8 cellular contexts compared by ENCODE assay signal in the genomic region with DNA sequence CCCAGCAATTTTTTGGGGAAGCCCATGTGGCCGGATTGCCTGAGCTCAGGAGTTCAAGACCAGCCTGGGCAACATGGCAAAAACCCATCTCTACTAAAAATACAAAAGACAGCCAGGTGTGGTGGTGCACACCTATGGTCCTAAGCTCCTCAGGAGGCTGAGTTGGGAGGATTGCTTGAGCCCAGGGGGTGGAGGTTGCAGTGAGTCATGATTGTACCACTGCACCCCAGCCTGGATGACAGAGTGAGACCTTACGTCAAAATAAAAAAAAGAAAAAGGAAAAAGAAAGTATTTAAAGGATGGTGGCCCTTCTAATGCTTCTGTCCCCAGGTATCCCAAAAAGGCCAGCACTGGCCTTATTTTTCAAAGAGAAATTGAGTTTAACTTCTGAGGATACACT. TPM values are rescaled to one million over a fixed set of nuclear protein-coding genes. Genes with fewer than 3 reads are reported as not detected.
DNase-seq lines count a peak whose midpoint lies in the region; ATAC-seq, FAIRE-seq and TF ChIP-seq lines count a peak whose summit lies in the region.
"Had no signal": no experiment of that assay in that cellular context is flagged by ENCODE, and none has a peak within 500 bp of the region (broad histone marks: within the 10 kb centered on the region; RNA-seq: fewer than 3 reads in every experiment).

No MANE protein-coding gene starts in this region.

- in situ Hi-C loops in K562 (cut with MboI): no loop called here

- H3K4me1 ChIP-seq in NT2/D1 (ENCODE audit: insufficient read depth, insufficient read length) (peaks cover 23% of the 10 kb centered on the region), K562 (replicated peaks in 1 of 2; ENCODE audit: control insufficient read depth in 2 of 2, insufficient read depth in 2 of 2, low read length in 2 of 2) (peaks cover 18 to 36% of the 10 kb centered on the region in 2 experiments), neutrophil (ENCODE audit: control insufficient read depth in 1 of 2, insufficient read depth in 1 of 2, low read depth in 1 of 2, low read length in 1 of 2) (peaks cover 58 to 63% of the 10 kb centered on the region in 2 experiments), BE2C (no peaks in the 10 kb centered on the region)

- H3K9me3 ChIP-seq in NT2/D1 (ENCODE audit: insufficient read depth, low read length): no peaks in the 10 kb centered on the region
- H3K9me3 ChIP-seq in K562 (replicated peaks; ENCODE audit: control insufficient read depth, insufficient read depth, low read depth, low read length): no peaks in the 10 kb centered on the region
- no peaks in the 10 kb centered on the region for H3K9me3 ChIP-seq in neutrophil
- H3K9me3 ChIP-seq in BE2C: no peaks in the 10 kb centered on the region

- H3K9me1 ChIP-seq in K562 (ENCODE audit: control insufficient read depth, insufficient read depth, low read length): no peaks in the 10 kb centered on the region

- no peaks in the 10 kb centered on the region for H3K79me2 ChIP-seq in K562 (ENCODE audit: control insufficient read depth, insufficient read depth, low read length)

- DNase-seq in NT2/D1 (ENCODE audit: low read depth, low spot score) (no peak), K562 (ENCODE audit: extremely low read depth in 1 of 4, low spot score in 3 of 4) (no peak), BE2C (no peak), mucosa of gallbladder (ENCODE audit: low spot score) (no peak), NCI-H2227 (lab: John Stamatoyannopoulos, UW; ENCODE audit: unreplicated experiment) (no peak)
- DNase-seq: stimulated activated CD4-positive, alpha-beta T cell treated with anti-CD3 and anti-CD28 coated beads, Interleukin-12 subunit alpha, Interleukin-12 subunit beta, amount 100 ng/mL, for 4 hours had no signal

- no peak overlapping the region for H3K4me2 ChIP-seq in K562 (ENCODE audit: insufficient read depth, low read length)

- intact Hi-C loops in K562 (cut with micrococcal nuclease): loop anchor here (10.0 kb wide), 1 partner anchor 603 kb away; no protein-coding TSS in a partner anchor

- TF ChIP-seq CTCF in K562 (IDR thresholded peaks at IDR 0.05 in 2 of 3, conservative IDR thresholded peaks at IDR 0.05 in 1 of 3; ENCODE audit: insufficient read depth in 2 of 3, low read depth in 1 of 3, low read length in 3 of 3): no peak
- no peak for TF ChIP-seq CTCF in neutrophil (IDR thresholded peaks at IDR 0.05)
- no peak for TF ChIP-seq CTCF in BE2C (IDR thresholded peaks at IDR 0.05; ENCODE audit: low read depth, low read length)

- H3K9ac ChIP-seq in NT2/D1 (ENCODE audit: insufficient read length, low read depth) (peak overlapping the region; percentile 1), K562 (ENCODE audit: insufficient read depth in 1 of 2, low read depth in 2 of 2, low read length in 2 of 2) (no peak overlapping the region)

- peaks cover 5% of the 10 kb centered on the region for H3K27me3 ChIP-seq in NT2/D1 (ENCODE audit: insufficient read depth, insufficient read length)
- peaks cover 8 to 24% of the 10 kb centered on the region in 2 experiments; a peak in 4 of 5 replicates for H3K27me3 ChIP-seq in K562 (ENCODE audit: control insufficient read depth in 2 of 2, insufficient read depth in 2 of 2, low read length in 2 of 2)
- H3K27me3 ChIP-seq in neutrophil: no peaks in the 10 kb centered on the region
- H3K27me3 ChIP-seq in BE2C: peaks cover 61% of the 10 kb centered on the region

- no peak for ATAC-seq in K562

- no peak for TF ChIP-seq EP300 in K562 (IDR thresholded peaks at IDR 0.05; ENCODE audit: low read length)

- WGBS in K562 (ENCODE audit: insufficient coverage, low coverage, missing lambda C conversion rate): 64% methylated on average over 2 of the region's 2 CpGs

- H4K20me1 ChIP-seq in K562 (replicated peaks; ENCODE audit: control insufficient read depth, insufficient read depth, low read length): no peaks in the 10 kb centered on the region

- no peak overlapping the region for H2AFZ ChIP-seq in K562 (ENCODE audit: low read depth, low read length)

- TF ChIP-seq POLR2A in K562 (conservative IDR thresholded peaks at IDR 0.05): no peak

- TSS peak; percentile 51 for BruUV-seq in K562 (replicated peaks; lab: Mats Ljungman, UMichigan)

- no peak for FAIRE-seq in K562 (lab: Jason Lieb, UNC)

- H3K27ac ChIP-seq in K562 (ENCODE audit: extremely low read depth, low read depth, low read length): no peak overlapping the region
- peak overlapping the region; percentile 71 for H3K27ac ChIP-seq in neutrophil

- H3K4me3 ChIP-seq in GM08714 (ENCODE audit: low read length) (peak overlapping the region; percentile 70; the same call in 1 of the 2 replicates), NT2/D1 (ENCODE audit: insufficient read length, low read depth) (no peak overlapping the region), K562 (no peak overlapping the region), neutrophil (ENCODE audit: low read depth in 1 of 2, low read length in 1 of 2) (no peak overlapping the region), BE2C (ENCODE audit: low read depth, low read length) (no peak overlapping the region)

- CTCF ChIA-PET in K562 (lab: Yijun Ruan, JAX; ENCODE audit: low intra/inter-chr PET ratio): no interaction called here

- POLR2A ChIA-PET in K562 (lab: Yijun Ruan, JAX): interaction anchor here (1.1 kb wide), 1 partner anchor 68 kb away, joined by 4 read pairs; no protein-coding TSS in a partner anchor

- TF ChIP-seq RAD21 in K562 (CRISPR knock-in tag; conservative IDR thresholded peaks at IDR 0.05 in 1 of 2, IDR thresholded peaks at IDR 0.05 in 1 of 2): no peak

- H3K36me3 ChIP-seq in NT2/D1 (ENCODE audit: insufficient read depth, insufficient read length, low read length) (peaks cover 34% of the 10 kb centered on the region), K562 (ENCODE audit: control insufficient read depth, insufficient read depth, low read length) (no peaks in the 10 kb centered on the region), neutrophil (peaks cover 18% of the 10 kb centered on the region), BE2C (no peaks in the 10 kb centered on the region)

TF ChIP-seq in K562, 482 proteins besides CTCF, POLR2A, EP300 and RAD21 (continues in another document):
- TF ChIP-seq TCFL5 (CRISPR knock-in tag; conservative IDR thresholded peaks at IDR 0.05) (no peak), SAP30 (IDR thresholded peaks at IDR 0.05; ENCODE audit: borderline replicate concordance, insufficient read depth, low read depth, low read length, poor library complexity, severe bottlenecking) (no peak), GABPB2 (CRISPR knock-in tag; conservative IDR thresholded peaks at IDR 0.05) (no peak), SRSF3 (IDR thresholded peaks at IDR 0.05; ENCODE audit: insufficient read depth, low read length) (no peak), ZNF77 (CRISPR knock-in tag; IDR thresholded peaks at IDR 0.05) (no peak), ZKSCAN8 (CRISPR knock-in tag; IDR thresholded peaks at IDR 0.05) (no peak), TRIM28 (IDR thresholded peaks at IDR 0.05) (no peak), KAT7 (CRISPR knock-in tag; IDR thresholded peaks at IDR 0.05; ENCODE audit: borderline replicate concordance) (no peak), ZNF324 (CRISPR knock-in tag; IDR thresholded peaks at IDR 0.05) (no peak), ILK (tag; IDR thresholded peaks at IDR 0.05; ENCODE audit: borderline replicate concordance, low read depth) (no peak), SMC3 (conservative IDR thresholded peaks at IDR 0.05; ENCODE audit: insufficient read depth, low read depth, low read length) (no peak), MCM7 (IDR thresholded peaks at IDR 0.05) (no peak)

RNA-seq across cellular contexts. Expression of a gene that starts 1.7 kb away (rescaled TPM):
- 4.6 and 15.1 TPM in 2 replicates for total RNA-seq in K562 (2011; cell fraction: chromatin; rRNA removed; ENCODE audit: low replicate concordance)
- total RNA-seq in K562 (2011; cell fraction: nucleolus; rRNA removed): 3.8 and 6.3 TPM in 2 replicates
- total RNA-seq in K562 (2011; cell fraction: nucleoplasm; rRNA removed): 3.2 and 3.4 TPM in 2 replicates
- total RNA-seq in K562 (2014; rRNA removed) (4.6 and 6.4 TPM in 2 replicates), K562 (2014; rRNA removed; fragmentation: Illumina TruSeq; extraction: Trizol) (1.8 and 2.3 TPM in 2 replicates), K562 (2015; rRNA removed; fragmentation: Illumina TruSeq; extraction: Trizol) (5.0 and 5.4 TPM in 2 replicates), K562 (2021) (6.1 and 6.8 TPM in 2 replicates), mucosa of gallbladder (11.7 TPM)
- polyA plus RNA-seq in K562 (2011; rRNA removed) (4.2 and 4.6 TPM in 2 replicates), K562 (2014; fragmentation: Illumina TruSeq; extraction: Trizol) (3.7 and 4.9 TPM in 2 replicates), K562 (2014; fragmentation: Nextera tagmentation; extraction: Ambion mirVana) (1 to 10 TPM; 7.9 to 9.0 TPM), K562 (2014; rRNA removed) (4.8 and 9.1 TPM in 2 replicates)
- polyA plus RNA-seq in K562 (2011; cell fraction: cytosol; rRNA removed): 2.8 and 6.8 TPM in 2 replicates
- polyA plus RNA-seq in K562 (2011; cell fraction: nucleus; rRNA removed): 9.2 and 11.6 TPM in 2 replicates
- 6.6 and 7.4 TPM in 2 replicates for polyA plus RNA-seq in K562 (2012)
- polyA minus RNA-seq in K562 (2011; rRNA and poly(A)+ RNA removed): 3.5 and 4.0 TPM in 2 replicates
- 2.1 and 3.5 TPM in 2 replicates for polyA minus RNA-seq in K562 (2011; cell fraction: cytosol; rRNA and poly(A)+ RNA removed)
- 6.9 and 10.1 TPM in 2 replicates for polyA minus RNA-seq in K562 (2011; cell fraction: nucleus; rRNA and poly(A)+ RNA removed)
- polyA plus RNA-seq in BE2C (2012; ENCODE audit: insufficient read depth, insufficient read length, low read depth): not detected

RNA-seq across cellular contexts. Expression of a gene that starts 35.3 kb away (rescaled TPM):
- 17.2 and 26.4 TPM in 2 replicates for total RNA-seq in K562 (2011; cell fraction: chromatin; rRNA removed; ENCODE audit: low replicate concordance)
- total RNA-seq in K562 (2011; cell fraction: nucleolus; rRNA removed): 14.7 and 19.2 TPM in 2 replicates
- 15.8 and 17.7 TPM in 2 replicates for total RNA-seq in K562 (2011; cell fraction: nucleoplasm; rRNA removed)
- total RNA-seq in K562 (2014; rRNA removed) (25.2 and 32.1 TPM in 2 replicates), K562 (2014; rRNA removed; fragmentation: Illumina TruSeq; extraction: Trizol) (20.3 and 21.7 TPM in 2 replicates), K562 (2015; rRNA removed; fragmentation: Illumina TruSeq; extraction: Trizol) (26.7 and 28.5 TPM in 2 replicates), K562 (2021) (35.2 and 38.1 TPM in 2 replicates), mucosa of gallbladder (49.5 TPM)
- polyA plus RNA-seq in K562 (2011; rRNA removed) (20.8 and 42.4 TPM in 2 replicates), K562 (2014; fragmentation: Illumina TruSeq; extraction: Trizol) (36.1 and 41.0 TPM in 2 replicates), K562 (2014; fragmentation: Nextera tagmentation; extraction: Ambion mirVana) (1 to 10 TPM; 6.1 to 6.9 TPM), K562 (2014; rRNA removed) (27.4 and 27.9 TPM in 2 replicates)
- 24.2 and 36.3 TPM in 2 replicates for polyA plus RNA-seq in K562 (2011; cell fraction: cytosol; rRNA removed)
- polyA plus RNA-seq in K562 (2011; cell fraction: nucleus; rRNA removed): 58.6 and 70.3 TPM in 2 replicates
- 33.6 and 70.4 TPM in 2 replicates for polyA plus RNA-seq in K562 (2012)
- polyA minus RNA-seq in K562 (2011; rRNA and poly(A)+ RNA removed): 24.4 and 42.9 TPM in 2 replicates
- polyA minus RNA-seq in K562 (2011; cell fraction: cytosol; rRNA and poly(A)+ RNA removed): 19.2 and 30.5 TPM in 2 replicates
- polyA minus RNA-seq in K562 (2011; cell fraction: nucleus; rRNA and poly(A)+ RNA removed): 23.4 and 57.9 TPM in 2 replicates
- 1.3 TPM for polyA plus RNA-seq in BE2C (2012; ENCODE audit: insufficient read depth, insufficient read length, low read depth)
